In the genomic region with DNA sequence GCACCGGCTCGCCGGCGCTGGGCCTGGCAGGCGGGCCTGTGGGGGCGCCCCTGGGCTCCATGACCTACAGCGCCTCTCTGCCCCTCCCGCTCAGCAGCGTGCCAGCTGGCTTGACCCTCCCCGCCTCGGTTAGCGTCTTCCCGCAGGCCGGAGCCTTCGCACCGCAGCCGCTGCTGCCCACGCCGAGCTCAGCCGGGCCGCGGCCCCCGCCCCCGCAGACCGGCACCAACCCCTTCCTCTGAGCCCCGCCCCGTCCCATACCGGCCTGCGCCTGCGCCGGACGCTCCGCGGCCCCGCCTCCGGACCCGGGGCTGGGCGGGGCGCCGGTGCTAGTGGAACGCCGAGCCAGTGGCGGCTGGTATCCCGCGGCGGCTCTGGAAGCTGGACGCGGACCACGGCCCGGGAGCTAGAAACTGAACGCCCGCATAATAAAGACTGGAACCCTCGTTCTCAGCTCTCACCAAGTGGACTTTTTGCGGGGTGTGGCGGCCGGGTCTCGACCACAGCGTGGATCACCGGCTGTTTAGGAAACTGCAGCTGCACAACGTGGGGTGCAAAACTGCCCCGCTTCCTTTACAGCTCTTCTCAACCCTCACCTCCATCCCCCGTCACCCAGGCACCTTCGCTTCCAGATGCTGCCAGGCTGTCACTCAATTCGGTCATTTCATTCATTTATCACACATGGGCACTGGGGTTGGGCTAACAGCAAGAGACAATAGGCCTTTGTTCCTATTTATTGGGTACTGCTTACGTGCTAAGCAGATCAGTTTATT, we compare ENCODE assay signal across 8 cellular contexts. TPM values are rescaled to one million over a fixed set of nuclear protein-coding genes. Genes with fewer than 3 reads are reported as not detected.
DNase-seq lines count a peak whose midpoint lies in the region; ATAC-seq and TF ChIP-seq lines count a peak whose summit lies in the region.

No MANE protein-coding gene starts in this region.

- DNase-seq in NCI-H2107 (lab: John Stamatoyannopoulos, UW) (peak; percentile 58), WERI-Rb-1 (peak; percentile 93), mammary epithelial cell (peak; percentile 82), immature natural killer cell (peak; percentile 84 to 85 (median 85)), smooth muscle cell of the brain vasculature (ENCODE audit: low read depth, low spot score) (peak; percentile 32)

- peaks cover 4 to 14% (median 9%) of the 10 kb centered on the region in 3 donors for H3K27me3 Mint-ChIP-seq in immature natural killer cell (ENCODE audit: low read depth in 3 of 3)

- in situ Hi-C loops in mammary epithelial cell (cut with MboI; ENCODE audit: low sequenced_read_pairs in 2 of 2): loop anchor here (10.0 kb wide), 2 partner anchors 153 to 303 kb away; no protein-coding TSS in a partner anchor

- TF ChIP-seq POLR2A in GM18505 (IDR thresholded peaks at IDR 0.05; ENCODE audit: borderline replicate concordance, extremely low read depth, insufficient read depth, insufficient read length): peak; percentile 43

- H3K27me3 ChIP-seq in WERI-Rb-1 (ENCODE audit: insufficient read depth, low read depth, severe bottlenecking): no peaks in the 10 kb centered on the region
- H3K27me3 ChIP-seq in mammary epithelial cell (ENCODE audit: insufficient read depth, low read length): no peaks in the 10 kb centered on the region

- H3K9me3 ChIP-seq in WERI-Rb-1 (ENCODE audit: severe bottlenecking) (no peaks in the 10 kb centered on the region), mammary epithelial cell (replicated peaks; ENCODE audit: insufficient read depth, low read length) (no peaks in the 10 kb centered on the region)

- BruUV-seq in mammary epithelial cell (replicated peaks; lab: Mats Ljungman, UMichigan): no TSS peak

- CTCF ChIA-PET in mammary epithelial cell (lab: Charles Lee; ENCODE audit: low non-redundant PET): interaction anchor here (0.7 kb wide), 1 partner anchor 96 kb away, joined by 17 read pairs; no protein-coding TSS in a partner anchor

- H3K4me1 ChIP-seq in mammary epithelial cell (ENCODE audit: insufficient read depth, low read length): peaks cover 60% of the 10 kb centered on the region

- 5% methylated on average over 8 of the region's 65 CpGs for whole genome bisulfite sequencing in mammary epithelial cell (ENCODE audit: low coverage, missing lambda C conversion rate)

- TF ChIP-seq CTCF in 22Rv1 (IDR thresholded peaks at IDR 0.05) (peak; percentile 14; the same call in 1 of the 2 replicates), WERI-Rb-1 (IDR thresholded peaks at IDR 0.05; ENCODE audit: low read depth, low read length) (peak; percentile 48), mammary epithelial cell (conservative IDR thresholded peaks at IDR 0.05 in 1 of 2, IDR thresholded peaks at IDR 0.05 in 1 of 2; ENCODE audit: extremely low read depth in 1 of 2, insufficient read depth in 1 of 2, low read depth in 1 of 2, low read length in 2 of 2) (peak in 1 of 2 donors; percentile 12)

- H3K27ac ChIP-seq in 22Rv1: peak overlapping the region; percentile 100
- H3K27ac ChIP-seq in WERI-Rb-1: peak overlapping the region; percentile 62
- H3K27ac ChIP-seq in mammary epithelial cell (ENCODE audit: insufficient read depth, low read depth, low read length): no peak overlapping the region

- H3K4me2 ChIP-seq in mammary epithelial cell (ENCODE audit: insufficient read depth, low read depth, low read length): peak overlapping the region; percentile 71

- H2AFZ ChIP-seq in mammary epithelial cell (ENCODE audit: low read depth, low read length): peak overlapping the region; percentile 35

- H3K79me2 ChIP-seq in mammary epithelial cell (ENCODE audit: insufficient read depth, low read length): peaks cover 39% of the 10 kb centered on the region

- no peak overlapping the region for H3K9ac ChIP-seq in mammary epithelial cell (ENCODE audit: insufficient read depth, low read length)

- peak overlapping the region; percentile 17 to 69 (median 42) for H3K27ac Mint-ChIP-seq in immature natural killer cell

- H3K9me3 Mint-ChIP-seq in immature natural killer cell: no peaks in the 10 kb centered on the region

- peaks cover 18% of the 10 kb centered on the region in 2 donors for H3K4me1 Mint-ChIP-seq in immature natural killer cell

- no peaks in the 10 kb centered on the region for H4K20me1 ChIP-seq in mammary epithelial cell (ENCODE audit: insufficient read depth, low read length)

- H3K4me3 ChIP-seq in WERI-Rb-1 (ENCODE audit: low read depth, low read length) (peak overlapping the region; percentile 70), mammary epithelial cell (replicated peaks in 1 of 3; ENCODE audit: insufficient read depth in 1 of 3, low read depth in 2 of 3, low read length in 3 of 3) (peak overlapping the region in 2 of 3 experiments; percentile 16 to 28)

- ATAC-seq in GM18505 (IDR thresholded peaks at IDR 0.05; ENCODE audit: unreplicated experiment): peak; percentile 66
- ATAC-seq in HG02973 (IDR thresholded peaks at IDR 0.05; ENCODE audit: unreplicated experiment): peak; percentile 56

- no peaks in the 10 kb centered on the region for H3K36me3 ChIP-seq in WERI-Rb-1
- peaks cover 27% of the 10 kb centered on the region for H3K36me3 ChIP-seq in mammary epithelial cell (ENCODE audit: insufficient read depth, low read length)

- dilution Hi-C loops in mammary epithelial cell (cut with HindIII; ENCODE audit: low sequenced_read_pairs): no loop called here

- H3K36me3 Mint-ChIP-seq in immature natural killer cell: no peaks in the 10 kb centered on the region

- peak overlapping the region; percentile 71 to 91 (median 85) for H3K4me3 Mint-ChIP-seq in immature natural killer cell

- intact Hi-C loops in mammary epithelial cell (cut with micrococcal nuclease): no loop called here

RNA-seq across cellular contexts. Expression of a gene that starts 4.9 kb away (rescaled TPM):
- total RNA-seq in mammary epithelial cell: 10 to 100 TPM; 65.6 to 79.9 TPM
- polyA plus RNA-seq in mammary epithelial cell: 28.9 TPM
- polyA minus RNA-seq in mammary epithelial cell: 24.6 TPM
- polyA plus RNA-seq in immature natural killer cell: 10 to 100 TPM in 1 of 3 donors, 1 to 10 TPM in 2; 9.8 to 23.0 (median 9.9) TPM

RNA-seq across cellular contexts. Expression of a gene that starts 9.6 kb away (rescaled TPM):
- 10 to 100 TPM; 12.2 to 70.7 TPM for total RNA-seq in mammary epithelial cell
- 101 TPM for polyA plus RNA-seq in mammary epithelial cell
- 151 TPM for polyA minus RNA-seq in mammary epithelial cell
- not detected for polyA plus RNA-seq in immature natural killer cell

RNA-seq across cellular contexts. Expression of a gene that starts 18.4 kb away (rescaled TPM):
- total RNA-seq in mammary epithelial cell: under 1 TPM in 1 of 2 donors, not detected in 1; 0.09 TPM
- polyA plus RNA-seq in mammary epithelial cell (0.03 TPM), immature natural killer cell (not detected)
- not detected for polyA minus RNA-seq in mammary epithelial cell

RNA-seq across cellular contexts. Expression of a gene that starts 33.9 kb away (rescaled TPM):
- 1 to 10 TPM in 1 of 2 donors, under 1 TPM in 1; 0.50 to 9.6 TPM for total RNA-seq in mammary epithelial cell
- 4.5 TPM for polyA plus RNA-seq in mammary epithelial cell
- polyA minus RNA-seq in mammary epithelial cell: not detected
- under 1 TPM in 1 of 3 donors, not detected in 2; 1.00 TPM for polyA plus RNA-seq in immature natural killer cell

Comparison
In these comparisons a context has a peak if more than half of its experiments do, and no peak if none do; other contexts are left out.
1. DNase-seq: peak in every context shown above with its lines; median percentile 93 in WERI-Rb-1; 85 in immature natural killer cell; 82 in mammary epithelial cell; 58 in NCI-H2107; 32 in smooth muscle cell of the brain vasculature.
2. RNA of a gene that starts 9.6 kb away (polyA plus RNA-seq): 101 TPM in mammary epithelial cell (single experiment); not detected in immature natural killer cell; every median in the first group is over 100 times any median in the second.